Comparison of ENCODE assay signal across 1 cellular context in genomic region chr14:37237735-37238200, GRCh38.
TF ChIP-seq lines count a peak whose summit lies in the region.

No MANE protein-coding gene starts in this region.

TF ChIP-seq in HepG2, 621 proteins besides CTCF, POLR2A, EP300 and RAD21 (continued from another document):
- TF ChIP-seq, protein P1, sequence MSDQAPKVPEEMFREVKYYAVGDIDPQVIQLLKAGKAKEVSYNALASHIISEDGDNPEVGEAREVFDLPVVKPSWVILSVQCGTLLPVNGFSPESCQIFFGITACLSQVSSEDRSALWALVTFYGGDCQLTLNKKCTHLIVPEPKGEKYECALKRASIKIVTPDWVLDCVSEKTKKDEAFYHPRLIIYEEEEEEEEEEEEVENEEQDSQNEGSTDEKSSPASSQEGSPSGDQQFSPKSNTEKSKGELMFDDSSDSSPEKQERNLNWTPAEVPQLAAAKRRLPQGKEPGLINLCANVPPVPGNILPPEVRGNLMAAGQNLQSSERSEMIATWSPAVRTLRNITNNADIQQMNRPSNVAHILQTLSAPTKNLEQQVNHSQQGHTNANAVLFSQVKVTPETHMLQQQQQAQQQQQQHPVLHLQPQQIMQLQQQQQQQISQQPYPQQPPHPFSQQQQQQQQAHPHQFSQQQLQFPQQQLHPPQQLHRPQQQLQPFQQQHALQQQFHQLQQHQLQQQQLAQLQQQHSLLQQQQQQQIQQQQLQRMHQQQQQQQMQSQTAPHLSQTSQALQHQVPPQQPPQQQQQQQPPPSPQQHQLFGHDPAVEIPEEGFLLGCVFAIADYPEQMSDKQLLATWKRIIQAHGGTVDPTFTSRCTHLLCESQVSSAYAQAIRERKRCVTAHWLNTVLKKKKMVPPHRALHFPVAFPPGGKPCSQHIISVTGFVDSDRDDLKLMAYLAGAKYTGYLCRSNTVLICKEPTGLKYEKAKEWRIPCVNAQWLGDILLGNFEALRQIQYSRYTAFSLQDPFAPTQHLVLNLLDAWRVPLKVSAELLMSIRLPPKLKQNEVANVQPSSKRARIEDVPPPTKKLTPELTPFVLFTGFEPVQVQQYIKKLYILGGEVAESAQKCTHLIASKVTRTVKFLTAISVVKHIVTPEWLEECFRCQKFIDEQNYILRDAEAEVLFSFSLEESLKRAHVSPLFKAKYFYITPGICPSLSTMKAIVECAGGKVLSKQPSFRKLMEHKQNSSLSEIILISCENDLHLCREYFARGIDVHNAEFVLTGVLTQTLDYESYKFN (CRISPR knock-in tag; conservative IDR thresholded peaks at IDR 0.05): peak; percentile 38; the same call in 1 of the 2 replicates
- peak; percentile 89 for TF ChIP-seq HNF4A (CRISPR knock-in tag; IDR thresholded peaks at IDR 0.05)
- TF ChIP-seq ZNF513 (CRISPR knock-in tag; conservative IDR thresholded peaks at IDR 0.05): no peak
- TF ChIP-seq ZNF615 (CRISPR knock-in tag; IDR thresholded peaks at IDR 0.05; ENCODE audit: borderline replicate concordance): 0 out of 2 replicates have a peak, but pooled peaks have one; percentile 43
- 0 out of 2 replicates have a peak, but pooled peaks have one; percentile 17 for TF ChIP-seq PRDM10 (CRISPR knock-in tag; IDR thresholded peaks at IDR 0.05; ENCODE audit: low read depth)
- TF ChIP-seq STAT5B (CRISPR knock-in tag; IDR thresholded peaks at IDR 0.05): no peak
- TF ChIP-seq CHD4 (IDR thresholded peaks at IDR 0.05; ENCODE audit: borderline replicate concordance, low read length): no peak
- TF ChIP-seq HNF4G (IDR thresholded peaks at IDR 0.05; ENCODE audit: borderline replicate concordance, low read depth, low read length): peak; percentile 6; the same call in 1 of the 2 replicates
- TF ChIP-seq HNF4G (CRISPR knock-in tag; IDR thresholded peaks at IDR 0.05; ENCODE audit: borderline replicate concordance, low read depth): no peak
- TF ChIP-seq KMT2A (CRISPR knock-in tag; IDR thresholded peaks at IDR 0.05): 0 out of 2 replicates have a peak, but pooled peaks have one; percentile 51
- 0 out of 2 replicates have a peak, but pooled peaks have one; percentile 21 for TF ChIP-seq BCL6 (CRISPR knock-in tag; IDR thresholded peaks at IDR 0.05)
- TF ChIP-seq NAIF1 (CRISPR knock-in tag; IDR thresholded peaks at IDR 0.05; ENCODE audit: borderline replicate concordance): no peak
- TF ChIP-seq ZNF12 (CRISPR knock-in tag; IDR thresholded peaks at IDR 0.05): 0 out of 2 replicates have a peak, but pooled peaks have one; percentile 38
- TF ChIP-seq NCOA2 (CRISPR knock-in tag; IDR thresholded peaks at IDR 0.05): peak; percentile 26; the same call in 1 of the 2 replicates
- TF ChIP-seq, protein P2, sequence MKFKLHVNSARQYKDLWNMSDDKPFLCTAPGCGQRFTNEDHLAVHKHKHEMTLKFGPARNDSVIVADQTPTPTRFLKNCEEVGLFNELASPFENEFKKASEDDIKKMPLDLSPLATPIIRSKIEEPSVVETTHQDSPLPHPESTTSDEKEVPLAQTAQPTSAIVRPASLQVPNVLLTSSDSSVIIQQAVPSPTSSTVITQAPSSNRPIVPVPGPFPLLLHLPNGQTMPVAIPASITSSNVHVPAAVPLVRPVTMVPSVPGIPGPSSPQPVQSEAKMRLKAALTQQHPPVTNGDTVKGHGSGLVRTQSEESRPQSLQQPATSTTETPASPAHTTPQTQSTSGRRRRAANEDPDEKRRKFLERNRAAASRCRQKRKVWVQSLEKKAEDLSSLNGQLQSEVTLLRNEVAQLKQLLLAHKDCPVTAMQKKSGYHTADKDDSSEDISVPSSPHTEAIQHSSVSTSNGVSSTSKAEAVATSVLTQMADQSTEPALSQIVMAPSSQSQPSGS (CRISPR knock-in tag; IDR thresholded peaks at IDR 0.05): 0 out of 2 replicates have a peak, but pooled peaks have one; percentile 25
- TF ChIP-seq CEBPG (CRISPR knock-in tag; IDR thresholded peaks at IDR 0.05): 0 out of 2 replicates have a peak, but pooled peaks have one; percentile 3
- TF ChIP-seq ZFP1 (CRISPR knock-in tag; IDR thresholded peaks at IDR 0.05): 0 out of 2 replicates have a peak, but pooled peaks have one; percentile 58
- peak; percentile 68 for TF ChIP-seq SOX5 (CRISPR knock-in tag; IDR thresholded peaks at IDR 0.05; ENCODE audit: borderline replicate concordance)
- peak; percentile 42; the same call in 1 of the 2 replicates for TF ChIP-seq ZBTB49 (CRISPR knock-in tag; IDR thresholded peaks at IDR 0.05; ENCODE audit: borderline replicate concordance)
- TF ChIP-seq NCOR1 (IDR thresholded peaks at IDR 0.05; ENCODE audit: borderline replicate concordance, low read length): peak; percentile 71; the same call in 1 of the 2 replicates
- TF ChIP-seq ZNF3 (CRISPR knock-in tag; IDR thresholded peaks at IDR 0.05): peak; percentile 72; the same call in 1 of the 2 replicates
- no peak for TF ChIP-seq ZHX2 (IDR thresholded peaks at IDR 0.05; ENCODE audit: low read depth)
- no peak for TF ChIP-seq ZHX2 (CRISPR knock-in tag; IDR thresholded peaks at IDR 0.05; ENCODE audit: borderline replicate concordance)
- TF ChIP-seq, protein P3, sequence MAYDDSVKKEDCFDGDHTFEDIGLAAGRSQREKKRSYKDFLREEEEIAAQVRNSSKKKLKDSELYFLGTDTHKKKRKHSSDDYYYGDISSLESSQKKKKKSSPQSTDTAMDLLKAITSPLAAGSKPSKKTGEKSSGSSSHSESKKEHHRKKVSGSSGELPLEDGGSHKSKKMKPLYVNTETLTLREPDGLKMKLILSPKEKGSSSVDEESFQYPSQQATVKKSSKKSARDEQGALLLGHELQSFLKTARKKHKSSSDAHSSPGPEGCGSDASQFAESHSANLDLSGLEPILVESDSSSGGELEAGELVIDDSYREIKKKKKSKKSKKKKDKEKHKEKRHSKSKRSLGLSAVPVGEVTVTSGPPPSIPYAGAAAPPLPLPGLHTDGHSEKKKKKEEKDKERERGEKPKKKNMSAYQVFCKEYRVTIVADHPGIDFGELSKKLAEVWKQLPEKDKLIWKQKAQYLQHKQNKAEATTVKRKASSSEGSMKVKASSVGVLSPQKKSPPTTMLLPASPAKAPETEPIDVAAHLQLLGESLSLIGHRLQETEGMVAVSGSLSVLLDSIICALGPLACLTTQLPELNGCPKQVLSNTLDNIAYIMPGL (CRISPR knock-in tag; IDR thresholded peaks at IDR 0.05; ENCODE audit: borderline replicate concordance in 1 of 2, low read depth in 1 of 2): peak in 1 of 2 experiments; percentile 55; a peak in 1 of 4 replicates
- TF ChIP-seq, protein P4, sequence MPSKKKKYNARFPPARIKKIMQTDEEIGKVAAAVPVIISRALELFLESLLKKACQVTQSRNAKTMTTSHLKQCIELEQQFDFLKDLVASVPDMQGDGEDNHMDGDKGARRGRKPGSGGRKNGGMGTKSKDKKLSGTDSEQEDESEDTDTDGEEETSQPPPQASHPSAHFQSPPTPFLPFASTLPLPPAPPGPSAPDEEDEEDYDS (CRISPR knock-in tag; IDR thresholded peaks at IDR 0.05): 0 out of 2 replicates have a peak, but pooled peaks have one; percentile 21
- peak; percentile 75; the same call in 1 of the 2 replicates for TF ChIP-seq ZNF205 (CRISPR knock-in tag; IDR thresholded peaks at IDR 0.05)
- TF ChIP-seq MIXL1 (CRISPR knock-in tag; IDR thresholded peaks at IDR 0.05): no peak
- TF ChIP-seq, protein P5, sequence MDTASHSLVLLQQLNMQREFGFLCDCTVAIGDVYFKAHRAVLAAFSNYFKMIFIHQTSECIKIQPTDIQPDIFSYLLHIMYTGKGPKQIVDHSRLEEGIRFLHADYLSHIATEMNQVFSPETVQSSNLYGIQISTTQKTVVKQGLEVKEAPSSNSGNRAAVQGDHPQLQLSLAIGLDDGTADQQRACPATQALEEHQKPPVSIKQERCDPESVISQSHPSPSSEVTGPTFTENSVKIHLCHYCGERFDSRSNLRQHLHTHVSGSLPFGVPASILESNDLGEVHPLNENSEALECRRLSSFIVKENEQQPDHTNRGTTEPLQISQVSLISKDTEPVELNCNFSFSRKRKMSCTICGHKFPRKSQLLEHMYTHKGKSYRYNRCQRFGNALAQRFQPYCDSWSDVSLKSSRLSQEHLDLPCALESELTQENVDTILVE (CRISPR knock-in tag; IDR thresholded peaks at IDR 0.05): 0 out of 2 replicates have a peak, but pooled peaks have one; percentile 22
- peak; percentile 79 for TF ChIP-seq ZMYM4 (CRISPR knock-in tag; IDR thresholded peaks at IDR 0.05)
